In the genomic region with DNA sequence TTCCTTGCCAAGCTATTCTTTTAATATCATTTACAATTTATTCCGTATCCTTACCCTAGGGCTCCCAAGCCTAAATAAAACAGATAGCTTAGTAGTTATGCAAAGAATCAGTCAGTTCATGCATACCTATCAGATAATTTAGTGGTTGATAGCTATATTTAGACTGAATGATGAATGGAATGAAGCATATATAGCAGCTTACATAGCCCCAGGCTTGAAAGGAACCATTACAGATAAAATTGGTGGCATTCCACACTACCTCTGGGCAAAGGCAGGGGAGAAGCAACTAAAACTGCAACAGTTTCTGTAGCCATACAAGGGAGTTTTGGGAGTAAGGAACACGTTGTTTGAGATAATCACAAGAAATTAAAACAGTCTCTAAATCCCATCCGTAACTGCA, we compare ENCODE assay signal across 17 cellular contexts. TPM values are rescaled to one million over a fixed set of nuclear protein-coding genes. Genes with fewer than 3 reads are reported as not detected.
DNase-seq lines count a peak whose midpoint lies in the region; TF ChIP-seq lines count a peak whose summit lies in the region.
"Had no signal": no experiment of that assay in that cellular context is flagged by ENCODE, and none has a peak within 500 bp of the region (broad histone marks: within the 10 kb centered on the region; RNA-seq: fewer than 3 reads in every experiment).

No MANE protein-coding gene starts in this region.

- H3K4me1 Mint-ChIP-seq in Caco-2 (ENCODE audit: low read depth, unreplicated experiment) = peaks cover 14% of the 10 kb centered on the region
- H3K4me1 Mint-ChIP-seq in mesothelial cell of epicardium = peaks cover 27% of the 10 kb centered on the region
- H3K4me1 Mint-ChIP-seq in Calu3 (ENCODE audit: low read depth, unreplicated experiment) = peaks cover 34% of the 10 kb centered on the region
- H3K4me1 Mint-ChIP-seq: CD4-positive, CD25-positive, alpha-beta regulatory T cell had no signal

- H3K9me3 ChIP-seq in Caco-2 (no peaks in the 10 kb centered on the region), duodenal mucosa (ENCODE audit: control insufficient read depth in 1 of 2, low read length in 2 of 2) (no peaks in the 10 kb centered on the region)

- H3K27me3 Mint-ChIP-seq in Caco-2 (ENCODE audit: insufficient read depth, unreplicated experiment) (peaks cover 2% of the 10 kb centered on the region), mesothelial cell of epicardium (ENCODE audit: low read depth) (no peaks in the 10 kb centered on the region), Calu3 (ENCODE audit: unreplicated experiment) (no peaks in the 10 kb centered on the region)
- H3K27me3 Mint-ChIP-seq: CD4-positive, CD25-positive, alpha-beta regulatory T cell had no signal

- peak; percentile 12 to 27 for DNase-seq in Caco-2
- DNase-seq in M059J (ENCODE audit: low read depth) = peak; percentile 59
- DNase-seq in mesothelial cell of epicardium (ENCODE audit: low spot score in 2 of 2, unreplicated experiment in 2 of 2) = no peak
- no peak for DNase-seq in anterior cingulate cortex (lab: John Stamatoyannopoulos, UW)
- DNase-seq in ecto neural progenitor cell (ENCODE audit: low spot score) = no peak
- DNase-seq in Calu3 = no peak
- DNase-seq: CD4-positive, CD25-positive, alpha-beta regulatory T cell; DMS79 treated with DMSO at 0.1 percent for 48 hours; H7; NCI-H1417; NCI-H1930; NCI-H2171; NCI-H446 treated with DMSO at 0.1 percent for 48 hours; NCI-H774; PC-3 had no signal

- H3K27ac ChIP-seq in duodenal mucosa (ENCODE audit: low read depth, low read length) = no peak overlapping the region

- TF ChIP-seq CTCF in Caco-2 (IDR thresholded peaks at IDR 0.05; ENCODE audit: insufficient read depth in 1 of 2, low read depth in 1 of 2, low read length in 1 of 2, severe bottlenecking in 1 of 2, unreplicated experiment in 1 of 2) (no peak), mesothelial cell of epicardium (IDR thresholded peaks at IDR 0.05; ENCODE audit: unreplicated experiment) (no peak), Calu3 (IDR thresholded peaks at IDR 0.05; ENCODE audit: unreplicated experiment) (no peak)

- H3K4me3 Mint-ChIP-seq in Caco-2 (ENCODE audit: unreplicated experiment) (no peak overlapping the region), mesothelial cell of epicardium (no peak overlapping the region), Calu3 (ENCODE audit: low read depth, unreplicated experiment) (no peak overlapping the region)
- H3K4me3 Mint-ChIP-seq: CD4-positive, CD25-positive, alpha-beta regulatory T cell had no signal

- BruUV-seq in Caco-2 (replicated peaks; lab: Mats Ljungman, UMichigan) = no TSS peak
- no TSS peak for BruUV-seq in Calu3 (replicated peaks; lab: Mats Ljungman, UMichigan)

- intact Hi-C loops in Caco-2 (cut with micrococcal nuclease; ENCODE audit: unreplicated experiment) = no loop called here
- intact Hi-C loops in Calu3 (cut with micrococcal nuclease; ENCODE audit: unreplicated experiment) = no loop called here

- CTCF ChIA-PET in Caco-2 (lab: Charles Lee) (no interaction called here), Calu3 (lab: Charles Lee) (no interaction called here)

- peak overlapping the region in 1 of 2 donors; percentile 33 for H3K9ac ChIP-seq in duodenal mucosa (ENCODE audit: low read depth in 1 of 2, low read length in 2 of 2)

- H3K4me3 ChIP-seq in Caco-2 (ENCODE audit: low read depth, low read length) = no peak overlapping the region
- H3K4me3 ChIP-seq in duodenal mucosa (ENCODE audit: low read depth in 1 of 2, low read length in 2 of 2) = peak overlapping the region; percentile 32 to 47

- POLR2A ChIA-PET in Caco-2 (lab: Charles Lee) = no interaction called here

- H3K9me3 Mint-ChIP-seq in Caco-2 (ENCODE audit: unreplicated experiment) = no peaks in the 10 kb centered on the region
- peaks cover 4% of the 10 kb centered on the region for H3K9me3 Mint-ChIP-seq in mesothelial cell of epicardium
- no peaks in the 10 kb centered on the region for H3K9me3 Mint-ChIP-seq in Calu3 (ENCODE audit: low read depth, unreplicated experiment)

- peaks cover 31% of the 10 kb centered on the region for H3K4me1 ChIP-seq in Caco-2
- no peaks in the 10 kb centered on the region for H3K4me1 ChIP-seq in duodenal mucosa (ENCODE audit: control insufficient read depth in 1 of 2, insufficient read depth in 2 of 2, low read length in 2 of 2)

- no peaks in the 10 kb centered on the region for H3K36me3 ChIP-seq in Caco-2 (ENCODE audit: control insufficient read depth, insufficient read depth, low read length)
- no peaks in the 10 kb centered on the region for H3K36me3 ChIP-seq in duodenal mucosa (ENCODE audit: control insufficient read depth in 1 of 2, insufficient read depth in 2 of 2, low read length in 2 of 2)

- H3K27ac Mint-ChIP-seq in Caco-2 (ENCODE audit: unreplicated experiment) (no peak overlapping the region), mesothelial cell of epicardium (peak overlapping the region; percentile 2), Calu3 (ENCODE audit: unreplicated experiment) (no peak overlapping the region)
- H3K27ac Mint-ChIP-seq: CD4-positive, CD25-positive, alpha-beta regulatory T cell had no signal

- no peaks in the 10 kb centered on the region for H3K27me3 ChIP-seq in Caco-2 (replicated peaks; ENCODE audit: control insufficient read depth, insufficient read depth, low read length)
- no peaks in the 10 kb centered on the region for H3K27me3 ChIP-seq in duodenal mucosa (ENCODE audit: control insufficient read depth in 1 of 2, insufficient read depth in 2 of 2, low read length in 2 of 2)

- no peaks in the 10 kb centered on the region for H3K36me3 Mint-ChIP-seq in Caco-2 (ENCODE audit: insufficient read depth, unreplicated experiment)
- H3K36me3 Mint-ChIP-seq in mesothelial cell of epicardium = no peaks in the 10 kb centered on the region
- H3K36me3 Mint-ChIP-seq in Calu3 (ENCODE audit: insufficient read depth, unreplicated experiment) = peaks cover 11% of the 10 kb centered on the region
- H3K36me3 Mint-ChIP-seq: CD4-positive, CD25-positive, alpha-beta regulatory T cell had no signal

RNA-seq across cellular contexts. Expression of gene ACE2, which starts 2.7 kb away (rescaled TPM):
- total RNA-seq in Caco-2 (2022) (1.8 and 2.7 TPM in 2 replicates), mesothelial cell of epicardium (0.25 to 0.59 TPM (median 0.35 TPM) in 3 replicates), Calu3 (2022) (25.3 and 46.7 TPM in 2 replicates)
- 1.4 and 6.6 TPM in 2 replicates for total RNA-seq in M059J (2014; rRNA removed; shearing (Covaris generic))
- total RNA-seq: CD4-positive, CD25-positive, alpha-beta regulatory T cell; LHCN-M2 had no signal

Comparison
In these comparisons a context has a peak if more than half of its experiments do, and no peak if none do; other contexts are left out.
1. DNase-seq: peak in Caco-2 (2 of 2) and M059J (single experiment); none in mesothelial cell of epicardium (0 of 2), anterior cingulate cortex (0 of 58), ecto neural progenitor cell (single experiment) and Calu3 (single experiment).